In the genomic region with DNA sequence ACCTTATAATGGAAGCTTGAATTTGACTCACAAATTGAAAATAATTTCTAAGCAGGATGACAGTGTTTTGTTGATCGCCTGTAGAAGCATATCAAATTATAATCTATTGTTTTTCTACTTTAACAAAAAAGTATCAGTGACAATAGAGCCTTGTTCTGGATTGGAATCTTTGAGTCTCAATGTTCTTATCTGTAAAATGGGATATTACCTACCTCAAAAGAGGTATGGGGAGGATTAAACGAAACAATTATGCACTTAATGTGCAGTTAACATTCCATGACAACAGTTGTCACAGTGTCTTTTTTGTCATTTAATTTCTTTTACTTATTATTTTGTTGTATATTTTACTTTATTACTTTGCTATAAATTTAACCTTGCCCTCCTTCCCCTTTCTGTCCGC, we compare ENCODE assay signal across 8 cellular contexts. TPM values are rescaled to one million over a fixed set of nuclear protein-coding genes. Genes with fewer than 3 reads are reported as not detected.
DNase-seq lines count a peak whose midpoint lies in the region; ATAC-seq and TF ChIP-seq lines count a peak whose summit lies in the region.

No MANE protein-coding gene starts in this region.

- H3K27me3 Mint-ChIP-seq in T-helper 1 cell treated with Interleukin-12 subunit alpha and Interleukin-12 subunit beta and Interleukin-4 antibody, amounts not matched to agents 30 μg/mL and 1 μg/mL, for 36 hours (ENCODE audit: low read depth) = no peaks in the 10 kb centered on the region
- H3K27me3 Mint-ChIP-seq in activated T-helper 17 cell treated with anti-CD3 and anti-CD28 coated beads, Interleukin-2, amount 50 U/mL, for 72 hours = no peaks in the 10 kb centered on the region

- DNase-seq in T-helper 1 cell = no peak
- DNase-seq in omental fat pad (ENCODE audit: low spot score) = no peak
- DNase-seq in hippocampal formation (lab: John Stamatoyannopoulos, UW) = no peak
- no peak for DNase-seq in NCI-H2081 treated with DMSO at 0.1 percent for 48 hours (lab: John Stamatoyannopoulos, UW)

- H3K36me3 ChIP-seq in iPS-20b (ENCODE audit: insufficient read depth, low read depth, low read length) (peaks cover 51% of the 10 kb centered on the region), stomach smooth muscle (ENCODE audit: control insufficient read depth in 2 of 2, insufficient read depth in 2 of 2, low read length in 2 of 2) (peaks cover 9 to 24% of the 10 kb centered on the region in 2 donors)

- ATAC-seq in activated T-helper 17 cell treated with anti-CD3 and anti-CD28 coated beads, Interleukin-2, amount 50 U/mL, for 72 hours (replicated peaks) = no peak
- ATAC-seq in omental fat pad (ENCODE audit: low FRiP score) = no peak

- H3K9ac ChIP-seq in iPS-20b (ENCODE audit: low read depth, low read length) (peak overlapping the region; percentile 100), stomach smooth muscle (ENCODE audit: low read length in 2 of 2) (peak overlapping the region in 1 of 2 donors; percentile 82)

- peak overlapping the region; percentile 94 for H3K27ac Mint-ChIP-seq in T-helper 1 cell treated with Interleukin-12 subunit alpha and Interleukin-12 subunit beta and Interleukin-4 antibody, amounts not matched to agents 30 μg/mL and 1 μg/mL, for 36 hours
- H3K27ac Mint-ChIP-seq in activated T-helper 17 cell treated with anti-CD3 and anti-CD28 coated beads, Interleukin-2, amount 50 U/mL, for 72 hours = peak overlapping the region; percentile 94

- H3K9me3 ChIP-seq in iPS-20b (ENCODE audit: insufficient read depth, low read depth, low read length) (no peaks in the 10 kb centered on the region), stomach smooth muscle (ENCODE audit: control insufficient read depth in 2 of 2, low read length in 2 of 2) (no peaks in the 10 kb centered on the region)

- H3K27ac ChIP-seq in iPS-20b (ENCODE audit: low read length) = no peak overlapping the region
- H3K27ac ChIP-seq in stomach smooth muscle (ENCODE audit: low read length) = no peak overlapping the region

- peak overlapping the region; percentile 98 for H3K4me3 Mint-ChIP-seq in T-helper 1 cell treated with Interleukin-12 subunit alpha and Interleukin-12 subunit beta and Interleukin-4 antibody, amounts not matched to agents 30 μg/mL and 1 μg/mL, for 36 hours
- H3K4me3 Mint-ChIP-seq in activated T-helper 17 cell treated with anti-CD3 and anti-CD28 coated beads, Interleukin-2, amount 50 U/mL, for 72 hours = peak overlapping the region; percentile 92

- H3K4me1 ChIP-seq in iPS-20b (ENCODE audit: insufficient read depth, low read length) = peaks cover 6% of the 10 kb centered on the region; the same call in 1 of the 2 replicates
- peaks cover 7% of the 10 kb centered on the region for H3K4me1 ChIP-seq in stomach smooth muscle (ENCODE audit: control insufficient read depth, insufficient read depth, low read length)

- H3K9me3 Mint-ChIP-seq in T-helper 1 cell treated with Interleukin-12 subunit alpha and Interleukin-12 subunit beta and Interleukin-4 antibody, amounts not matched to agents 30 μg/mL and 1 μg/mL, for 36 hours = no peaks in the 10 kb centered on the region
- no peaks in the 10 kb centered on the region for H3K9me3 Mint-ChIP-seq in activated T-helper 17 cell treated with anti-CD3 and anti-CD28 coated beads, Interleukin-2, amount 50 U/mL, for 72 hours

- no peak for TF ChIP-seq CTCF in omental fat pad (IDR thresholded peaks at IDR 0.05)

- H3K27me3 ChIP-seq in iPS-20b (ENCODE audit: insufficient read depth, low read length) = no peaks in the 10 kb centered on the region
- H3K27me3 ChIP-seq in stomach smooth muscle (ENCODE audit: control insufficient read depth in 1 of 2, insufficient read depth in 2 of 2, low read length in 2 of 2) = no peaks in the 10 kb centered on the region

- H3K36me3 Mint-ChIP-seq in T-helper 1 cell treated with Interleukin-12 subunit alpha and Interleukin-12 subunit beta and Interleukin-4 antibody, amounts not matched to agents 30 μg/mL and 1 μg/mL, for 36 hours (ENCODE audit: low read depth) = peaks cover 28% of the 10 kb centered on the region
- H3K36me3 Mint-ChIP-seq in activated T-helper 17 cell treated with anti-CD3 and anti-CD28 coated beads, Interleukin-2, amount 50 U/mL, for 72 hours (ENCODE audit: low read depth) = peaks cover 46% of the 10 kb centered on the region

- peaks cover 37% of the 10 kb centered on the region for H3K4me1 Mint-ChIP-seq in T-helper 1 cell treated with Interleukin-12 subunit alpha and Interleukin-12 subunit beta and Interleukin-4 antibody, amounts not matched to agents 30 μg/mL and 1 μg/mL, for 36 hours (ENCODE audit: low read depth)
- H3K4me1 Mint-ChIP-seq in activated T-helper 17 cell treated with anti-CD3 and anti-CD28 coated beads, Interleukin-2, amount 50 U/mL, for 72 hours = peaks cover 23% of the 10 kb centered on the region

- H3K4me3 ChIP-seq in iPS-20b (ENCODE audit: low read length) (peak overlapping the region; percentile 100), stomach smooth muscle (ENCODE audit: low read length in 2 of 2) (peak overlapping the region; percentile 76 to 92)

RNA-seq across cellular contexts. Expression of a gene that starts 1.1 kb away (rescaled TPM):
- total RNA-seq in activated T-helper 17 cell treated with anti-CD3 and anti-CD28 coated beads, Interleukin-2, amount 50 U/mL, for 72 hours = 100 to 1,000 TPM; 138 to 190 TPM
- 10 to 100 TPM; 63.8 to 84.6 (median 71.6) TPM for total RNA-seq in omental fat pad
